In the genomic region with DNA sequence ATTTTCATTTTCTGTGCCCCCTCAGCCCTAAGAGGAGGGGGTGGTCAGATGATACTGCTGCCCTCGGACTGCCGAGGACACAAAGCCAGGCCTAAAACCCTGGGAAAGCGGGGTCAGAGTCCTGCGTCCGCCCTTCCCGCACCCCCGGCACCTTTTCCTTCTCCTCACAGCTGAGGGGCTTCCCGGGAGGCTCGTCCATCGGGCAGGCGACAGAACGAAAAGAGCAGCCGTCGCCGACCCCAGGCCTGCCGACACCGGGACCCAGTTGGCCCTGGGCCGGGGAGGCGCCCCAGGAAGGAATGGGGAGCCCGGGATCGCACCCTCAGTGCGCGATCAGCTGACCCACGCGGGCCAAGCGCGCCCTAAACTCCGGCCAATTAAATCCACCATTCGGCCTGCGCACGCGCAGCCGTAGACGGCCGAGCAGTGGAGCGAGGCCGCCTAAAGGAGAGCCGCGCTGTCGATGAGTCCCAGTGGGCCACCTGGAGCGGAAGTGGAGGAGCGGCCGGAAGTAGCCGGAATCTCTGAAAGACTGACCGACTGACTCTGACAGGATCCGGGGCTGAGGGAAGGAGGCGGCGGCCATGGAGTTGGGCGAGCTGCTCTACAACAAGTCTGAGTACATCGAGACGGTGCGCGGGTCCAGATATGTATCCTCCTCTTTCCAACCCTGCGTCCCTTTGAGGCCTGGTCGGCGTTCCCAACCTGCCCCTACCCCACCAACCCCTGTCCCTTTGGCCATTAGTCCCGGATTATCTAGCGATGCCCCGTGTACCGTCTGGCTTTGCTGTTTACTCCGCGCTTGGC, we compare ENCODE assay signal across 1 cellular context.
TF ChIP-seq lines count a peak whose summit lies in the region.

A gene (plus strand): TSS at position 508 of the 807 bp plus-strand sequence. CDS start 77 bp downstream, at position 585.
A gene (minus strand): TSS at position 352 of the 807 bp plus-strand sequence. CDS start 153 bp downstream, at position 199.

TF ChIP-seq in HepG2, 621 proteins besides CTCF, POLR2A, EP300 and RAD21 (continued from another document and continues in another):
- TF ChIP-seq, protein P1, sequence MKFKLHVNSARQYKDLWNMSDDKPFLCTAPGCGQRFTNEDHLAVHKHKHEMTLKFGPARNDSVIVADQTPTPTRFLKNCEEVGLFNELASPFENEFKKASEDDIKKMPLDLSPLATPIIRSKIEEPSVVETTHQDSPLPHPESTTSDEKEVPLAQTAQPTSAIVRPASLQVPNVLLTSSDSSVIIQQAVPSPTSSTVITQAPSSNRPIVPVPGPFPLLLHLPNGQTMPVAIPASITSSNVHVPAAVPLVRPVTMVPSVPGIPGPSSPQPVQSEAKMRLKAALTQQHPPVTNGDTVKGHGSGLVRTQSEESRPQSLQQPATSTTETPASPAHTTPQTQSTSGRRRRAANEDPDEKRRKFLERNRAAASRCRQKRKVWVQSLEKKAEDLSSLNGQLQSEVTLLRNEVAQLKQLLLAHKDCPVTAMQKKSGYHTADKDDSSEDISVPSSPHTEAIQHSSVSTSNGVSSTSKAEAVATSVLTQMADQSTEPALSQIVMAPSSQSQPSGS (CRISPR knock-in tag; IDR thresholded peaks at IDR 0.05): peak; percentile 88
- peak; percentile 99 for TF ChIP-seq ZNF235 (CRISPR knock-in tag; IDR thresholded peaks at IDR 0.05; ENCODE audit: borderline replicate concordance)
- TF ChIP-seq ZNF703 (CRISPR knock-in tag; IDR thresholded peaks at IDR 0.05; ENCODE audit: borderline replicate concordance): peak; percentile 97; the same call in 1 of the 2 replicates
- TF ChIP-seq SRSF1 (optimal IDR thresholded peaks at IDR 0.05; ENCODE audit: low read depth, low read length): peak; percentile 86
- TF ChIP-seq, protein P2, sequence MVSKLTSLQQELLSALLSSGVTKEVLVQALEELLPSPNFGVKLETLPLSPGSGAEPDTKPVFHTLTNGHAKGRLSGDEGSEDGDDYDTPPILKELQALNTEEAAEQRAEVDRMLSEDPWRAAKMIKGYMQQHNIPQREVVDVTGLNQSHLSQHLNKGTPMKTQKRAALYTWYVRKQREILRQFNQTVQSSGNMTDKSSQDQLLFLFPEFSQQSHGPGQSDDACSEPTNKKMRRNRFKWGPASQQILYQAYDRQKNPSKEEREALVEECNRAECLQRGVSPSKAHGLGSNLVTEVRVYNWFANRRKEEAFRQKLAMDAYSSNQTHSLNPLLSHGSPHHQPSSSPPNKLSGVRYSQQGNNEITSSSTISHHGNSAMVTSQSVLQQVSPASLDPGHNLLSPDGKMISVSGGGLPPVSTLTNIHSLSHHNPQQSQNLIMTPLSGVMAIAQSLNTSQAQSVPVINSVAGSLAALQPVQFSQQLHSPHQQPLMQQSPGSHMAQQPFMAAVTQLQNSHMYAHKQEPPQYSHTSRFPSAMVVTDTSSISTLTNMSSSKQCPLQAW (CRISPR knock-in tag; IDR thresholded peaks at IDR 0.05): peak; percentile 96
- no peak for TF ChIP-seq ZNF382 (CRISPR knock-in tag; IDR thresholded peaks at IDR 0.05; ENCODE audit: borderline replicate concordance)
- TF ChIP-seq, protein P3, sequence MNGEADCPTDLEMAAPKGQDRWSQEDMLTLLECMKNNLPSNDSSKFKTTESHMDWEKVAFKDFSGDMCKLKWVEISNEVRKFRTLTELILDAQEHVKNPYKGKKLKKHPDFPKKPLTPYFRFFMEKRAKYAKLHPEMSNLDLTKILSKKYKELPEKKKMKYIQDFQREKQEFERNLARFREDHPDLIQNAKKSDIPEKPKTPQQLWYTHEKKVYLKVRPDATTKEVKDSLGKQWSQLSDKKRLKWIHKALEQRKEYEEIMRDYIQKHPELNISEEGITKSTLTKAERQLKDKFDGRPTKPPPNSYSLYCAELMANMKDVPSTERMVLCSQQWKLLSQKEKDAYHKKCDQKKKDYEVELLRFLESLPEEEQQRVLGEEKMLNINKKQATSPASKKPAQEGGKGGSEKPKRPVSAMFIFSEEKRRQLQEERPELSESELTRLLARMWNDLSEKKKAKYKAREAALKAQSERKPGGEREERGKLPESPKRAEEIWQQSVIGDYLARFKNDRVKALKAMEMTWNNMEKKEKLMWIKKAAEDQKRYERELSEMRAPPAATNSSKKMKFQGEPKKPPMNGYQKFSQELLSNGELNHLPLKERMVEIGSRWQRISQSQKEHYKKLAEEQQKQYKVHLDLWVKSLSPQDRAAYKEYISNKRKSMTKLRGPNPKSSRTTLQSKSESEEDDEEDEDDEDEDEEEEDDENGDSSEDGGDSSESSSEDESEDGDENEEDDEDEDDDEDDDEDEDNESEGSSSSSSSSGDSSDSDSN (CRISPR knock-in tag; IDR thresholded peaks at IDR 0.05): peak; percentile 79; the same call in 1 of the 2 replicates
- TF ChIP-seq, protein P4, sequence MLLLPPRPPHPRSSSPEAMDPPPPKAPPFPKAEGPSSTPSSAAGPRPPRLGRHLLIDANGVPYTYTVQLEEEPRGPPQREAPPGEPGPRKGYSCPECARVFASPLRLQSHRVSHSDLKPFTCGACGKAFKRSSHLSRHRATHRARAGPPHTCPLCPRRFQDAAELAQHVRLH (CRISPR knock-in tag; IDR thresholded peaks at IDR 0.05; ENCODE audit: borderline replicate concordance, low read depth): peak; percentile 90
- 0 out of 2 replicates have a peak, but pooled peaks have one; percentile 85 for TF ChIP-seq NCOA5 (CRISPR knock-in tag; IDR thresholded peaks at IDR 0.05)
- TF ChIP-seq, protein P5, sequence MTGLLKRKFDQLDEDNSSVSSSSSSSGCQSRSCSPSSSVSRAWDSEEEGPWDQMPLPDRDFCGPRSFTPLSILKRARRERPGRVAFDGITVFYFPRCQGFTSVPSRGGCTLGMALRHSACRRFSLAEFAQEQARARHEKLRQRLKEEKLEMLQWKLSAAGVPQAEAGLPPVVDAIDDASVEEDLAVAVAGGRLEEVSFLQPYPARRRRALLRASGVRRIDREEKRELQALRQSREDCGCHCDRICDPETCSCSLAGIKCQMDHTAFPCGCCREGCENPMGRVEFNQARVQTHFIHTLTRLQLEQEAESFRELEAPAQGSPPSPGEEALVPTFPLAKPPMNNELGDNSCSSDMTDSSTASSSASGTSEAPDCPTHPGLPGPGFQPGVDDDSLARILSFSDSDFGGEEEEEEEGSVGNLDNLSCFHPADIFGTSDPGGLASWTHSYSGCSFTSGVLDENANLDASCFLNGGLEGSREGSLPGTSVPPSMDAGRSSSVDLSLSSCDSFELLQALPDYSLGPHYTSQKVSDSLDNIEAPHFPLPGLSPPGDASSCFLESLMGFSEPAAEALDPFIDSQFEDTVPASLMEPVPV (CRISPR knock-in tag; IDR thresholded peaks at IDR 0.05): peak; percentile 98
- TF ChIP-seq, protein P6, sequence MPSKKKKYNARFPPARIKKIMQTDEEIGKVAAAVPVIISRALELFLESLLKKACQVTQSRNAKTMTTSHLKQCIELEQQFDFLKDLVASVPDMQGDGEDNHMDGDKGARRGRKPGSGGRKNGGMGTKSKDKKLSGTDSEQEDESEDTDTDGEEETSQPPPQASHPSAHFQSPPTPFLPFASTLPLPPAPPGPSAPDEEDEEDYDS (CRISPR knock-in tag; IDR thresholded peaks at IDR 0.05): peak; percentile 86
- no peak; the same call in 1 of the 2 replicates for TF ChIP-seq ZNF17 (CRISPR knock-in tag; IDR thresholded peaks at IDR 0.05)
- TF ChIP-seq ZNF333 (CRISPR knock-in tag; IDR thresholded peaks at IDR 0.05; ENCODE audit: borderline replicate concordance): peak; percentile 100
- peak; percentile 75; the same call in 1 of the 2 replicates for TF ChIP-seq HOXD1 (CRISPR knock-in tag; IDR thresholded peaks at IDR 0.05)
- TF ChIP-seq ZFP36L1 (CRISPR knock-in tag; IDR thresholded peaks at IDR 0.05): peak; percentile 91
- TF ChIP-seq ZNF160 (CRISPR knock-in tag; IDR thresholded peaks at IDR 0.05): peak; percentile 74
- TF ChIP-seq FOXC1 (CRISPR knock-in tag; IDR thresholded peaks at IDR 0.05; ENCODE audit: borderline replicate concordance): no peak
- TF ChIP-seq MEF2D (CRISPR knock-in tag; IDR thresholded peaks at IDR 0.05): peak; percentile 86
- TF ChIP-seq TEAD3 (CRISPR knock-in tag; optimal IDR thresholded peaks at IDR 0.05; ENCODE audit: borderline replicate concordance): peak; percentile 56
- TF ChIP-seq NFIB (CRISPR knock-in tag; IDR thresholded peaks at IDR 0.05; ENCODE audit: borderline replicate concordance): no peak
- TF ChIP-seq ZNF746 (CRISPR knock-in tag; IDR thresholded peaks at IDR 0.05): peak; percentile 95
- 0 out of 2 replicates have a peak, but pooled peaks have one; percentile 47 for TF ChIP-seq ZFP36L2 (CRISPR knock-in tag; IDR thresholded peaks at IDR 0.05)
- TF ChIP-seq ZNF678 (CRISPR knock-in tag; IDR thresholded peaks at IDR 0.05): no peak
- peak; percentile 65 for TF ChIP-seq ZMYM3 (CRISPR knock-in tag; IDR thresholded peaks at IDR 0.05)
- TF ChIP-seq, protein P7, sequence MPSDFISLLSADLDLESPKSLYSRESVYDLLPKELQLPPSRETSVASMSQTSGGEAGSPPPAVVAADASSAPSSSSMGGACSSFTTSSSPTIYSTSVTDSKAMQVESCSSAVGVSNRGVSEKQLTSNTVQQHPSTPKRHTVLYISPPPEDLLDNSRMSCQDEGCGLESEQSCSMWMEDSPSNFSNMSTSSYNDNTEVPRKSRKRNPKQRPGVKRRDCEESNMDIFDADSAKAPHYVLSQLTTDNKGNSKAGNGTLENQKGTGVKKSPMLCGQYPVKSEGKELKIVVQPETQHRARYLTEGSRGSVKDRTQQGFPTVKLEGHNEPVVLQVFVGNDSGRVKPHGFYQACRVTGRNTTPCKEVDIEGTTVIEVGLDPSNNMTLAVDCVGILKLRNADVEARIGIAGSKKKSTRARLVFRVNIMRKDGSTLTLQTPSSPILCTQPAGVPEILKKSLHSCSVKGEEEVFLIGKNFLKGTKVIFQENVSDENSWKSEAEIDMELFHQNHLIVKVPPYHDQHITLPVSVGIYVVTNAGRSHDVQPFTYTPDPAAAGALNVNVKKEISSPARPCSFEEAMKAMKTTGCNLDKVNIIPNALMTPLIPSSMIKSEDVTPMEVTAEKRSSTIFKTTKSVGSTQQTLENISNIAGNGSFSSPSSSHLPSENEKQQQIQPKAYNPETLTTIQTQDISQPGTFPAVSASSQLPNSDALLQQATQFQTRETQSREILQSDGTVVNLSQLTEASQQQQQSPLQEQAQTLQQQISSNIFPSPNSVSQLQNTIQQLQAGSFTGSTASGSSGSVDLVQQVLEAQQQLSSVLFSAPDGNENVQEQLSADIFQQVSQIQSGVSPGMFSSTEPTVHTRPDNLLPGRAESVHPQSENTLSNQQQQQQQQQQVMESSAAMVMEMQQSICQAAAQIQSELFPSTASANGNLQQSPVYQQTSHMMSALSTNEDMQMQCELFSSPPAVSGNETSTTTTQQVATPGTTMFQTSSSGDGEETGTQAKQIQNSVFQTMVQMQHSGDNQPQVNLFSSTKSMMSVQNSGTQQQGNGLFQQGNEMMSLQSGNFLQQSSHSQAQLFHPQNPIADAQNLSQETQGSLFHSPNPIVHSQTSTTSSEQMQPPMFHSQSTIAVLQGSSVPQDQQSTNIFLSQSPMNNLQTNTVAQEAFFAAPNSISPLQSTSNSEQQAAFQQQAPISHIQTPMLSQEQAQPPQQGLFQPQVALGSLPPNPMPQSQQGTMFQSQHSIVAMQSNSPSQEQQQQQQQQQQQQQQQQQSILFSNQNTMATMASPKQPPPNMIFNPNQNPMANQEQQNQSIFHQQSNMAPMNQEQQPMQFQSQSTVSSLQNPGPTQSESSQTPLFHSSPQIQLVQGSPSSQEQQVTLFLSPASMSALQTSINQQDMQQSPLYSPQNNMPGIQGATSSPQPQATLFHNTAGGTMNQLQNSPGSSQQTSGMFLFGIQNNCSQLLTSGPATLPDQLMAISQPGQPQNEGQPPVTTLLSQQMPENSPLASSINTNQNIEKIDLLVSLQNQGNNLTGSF (CRISPR knock-in tag; IDR thresholded peaks at IDR 0.05): peak; percentile 98
- TF ChIP-seq ZKSCAN1 (IDR thresholded peaks at IDR 0.05; ENCODE audit: low read length): peak; percentile 82
- peak; percentile 81 for TF ChIP-seq GFI1 (CRISPR knock-in tag; IDR thresholded peaks at IDR 0.05; ENCODE audit: borderline replicate concordance)
- TF ChIP-seq KDM3A (CRISPR knock-in tag; IDR thresholded peaks at IDR 0.05; ENCODE audit: low read depth): peak; percentile 94
- peak; percentile 34 for TF ChIP-seq CCAR2 (optimal IDR thresholded peaks at IDR 0.05; ENCODE audit: low read depth, low read length)
- TF ChIP-seq ZNF24 (IDR thresholded peaks at IDR 0.05): no peak
- peak; percentile 92 for TF ChIP-seq KDM5A (IDR thresholded peaks at IDR 0.05; ENCODE audit: borderline replicate concordance, low read length)
- TF ChIP-seq, protein P8, sequence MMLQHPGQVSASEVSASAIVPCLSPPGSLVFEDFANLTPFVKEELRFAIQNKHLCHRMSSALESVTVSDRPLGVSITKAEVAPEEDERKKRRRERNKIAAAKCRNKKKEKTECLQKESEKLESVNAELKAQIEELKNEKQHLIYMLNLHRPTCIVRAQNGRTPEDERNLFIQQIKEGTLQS (CRISPR knock-in tag; IDR thresholded peaks at IDR 0.05): no peak
- TF ChIP-seq, protein P9, sequence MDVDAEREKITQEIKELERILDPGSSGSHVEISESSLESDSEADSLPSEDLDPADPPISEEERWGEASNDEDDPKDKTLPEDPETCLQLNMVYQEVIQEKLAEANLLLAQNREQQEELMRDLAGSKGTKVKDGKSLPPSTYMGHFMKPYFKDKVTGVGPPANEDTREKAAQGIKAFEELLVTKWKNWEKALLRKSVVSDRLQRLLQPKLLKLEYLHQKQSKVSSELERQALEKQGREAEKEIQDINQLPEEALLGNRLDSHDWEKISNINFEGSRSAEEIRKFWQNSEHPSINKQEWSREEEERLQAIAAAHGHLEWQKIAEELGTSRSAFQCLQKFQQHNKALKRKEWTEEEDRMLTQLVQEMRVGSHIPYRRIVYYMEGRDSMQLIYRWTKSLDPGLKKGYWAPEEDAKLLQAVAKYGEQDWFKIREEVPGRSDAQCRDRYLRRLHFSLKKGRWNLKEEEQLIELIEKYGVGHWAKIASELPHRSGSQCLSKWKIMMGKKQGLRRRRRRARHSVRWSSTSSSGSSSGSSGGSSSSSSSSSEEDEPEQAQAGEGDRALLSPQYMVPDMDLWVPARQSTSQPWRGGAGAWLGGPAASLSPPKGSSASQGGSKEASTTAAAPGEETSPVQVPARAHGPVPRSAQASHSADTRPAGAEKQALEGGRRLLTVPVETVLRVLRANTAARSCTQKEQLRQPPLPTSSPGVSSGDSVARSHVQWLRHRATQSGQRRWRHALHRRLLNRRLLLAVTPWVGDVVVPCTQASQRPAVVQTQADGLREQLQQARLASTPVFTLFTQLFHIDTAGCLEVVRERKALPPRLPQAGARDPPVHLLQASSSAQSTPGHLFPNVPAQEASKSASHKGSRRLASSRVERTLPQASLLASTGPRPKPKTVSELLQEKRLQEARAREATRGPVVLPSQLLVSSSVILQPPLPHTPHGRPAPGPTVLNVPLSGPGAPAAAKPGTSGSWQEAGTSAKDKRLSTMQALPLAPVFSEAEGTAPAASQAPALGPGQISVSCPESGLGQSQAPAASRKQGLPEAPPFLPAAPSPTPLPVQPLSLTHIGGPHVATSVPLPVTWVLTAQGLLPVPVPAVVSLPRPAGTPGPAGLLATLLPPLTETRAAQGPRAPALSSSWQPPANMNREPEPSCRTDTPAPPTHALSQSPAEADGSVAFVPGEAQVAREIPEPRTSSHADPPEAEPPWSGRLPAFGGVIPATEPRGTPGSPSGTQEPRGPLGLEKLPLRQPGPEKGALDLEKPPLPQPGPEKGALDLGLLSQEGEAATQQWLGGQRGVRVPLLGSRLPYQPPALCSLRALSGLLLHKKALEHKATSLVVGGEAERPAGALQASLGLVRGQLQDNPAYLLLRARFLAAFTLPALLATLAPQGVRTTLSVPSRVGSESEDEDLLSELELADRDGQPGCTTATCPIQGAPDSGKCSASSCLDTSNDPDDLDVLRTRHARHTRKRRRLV (CRISPR knock-in tag; IDR thresholded peaks at IDR 0.05): peak; percentile 96
- TF ChIP-seq ZNF207 (IDR thresholded peaks at IDR 0.05; ENCODE audit: borderline replicate concordance): no peak
- TF ChIP-seq ZNF569 (CRISPR knock-in tag; IDR thresholded peaks at IDR 0.05; ENCODE audit: borderline replicate concordance): peak; percentile 1; the same call in 1 of the 2 replicates
- peak; percentile 79; the same call in 1 of the 2 replicates for TF ChIP-seq ETV6 (CRISPR knock-in tag; conservative IDR thresholded peaks at IDR 0.05)
- peak; percentile 64 for TF ChIP-seq ONECUT2 (CRISPR knock-in tag; IDR thresholded peaks at IDR 0.05)
